In genomic region chr2:85763831-85764230, GRCh38 we compare ENCODE assay signal across 27 cellular contexts. TPM values are rescaled to one million over a fixed set of nuclear protein-coding genes. Genes with fewer than 3 reads are reported as not detected.
A peak's percentile ranks its signal among the peaks of the same experiment; 100 is the strongest.
DNase-seq lines count a peak whose midpoint lies in the region; ATAC-seq, FAIRE-seq and TF ChIP-seq lines count a peak whose summit lies in the region.
"Had no signal": no experiment of that assay in that cellular context is flagged by ENCODE, and none has a peak within 500 bp of the region (broad histone marks: within the 10 kb centered on the region; RNA-seq: fewer than 3 reads in every experiment).

No MANE protein-coding gene starts in this region.

- DNase-seq in Right ventricle myocardium superior, result peak; percentile 47
- DNase-seq in Right ventricle myocardium inferior (ENCODE audit: missing footprints), result no peak
- peak; percentile 64 for DNase-seq in NCI-H82 treated with DMSO at 0.1 percent for 48 hours (lab: John Stamatoyannopoulos, UW; ENCODE audit: unreplicated experiment)
- DNase-seq in HepG2 (ENCODE audit: low spot score), result no peak
- no peak for DNase-seq in type B pancreatic cell (ENCODE audit: extremely low spot score, unreplicated experiment)
- DNase-seq in stomach, result no peak
- DNase-seq in DMS153 treated with DMSO at 0.1 percent for 48 hours (lab: John Stamatoyannopoulos, UW; ENCODE audit: unreplicated experiment), result no peak
- DNase-seq: ACHN; activated CD4-positive, alpha-beta memory T cell treated with anti-CD3 and anti-CD28 coated beads, Interleukin-2, amount 10 ng/mL, durations not matched to agents 7 days and 5 days; activated CD4-positive, CD25-positive, alpha-beta regulatory T cell treated with anti-CD3 and anti-CD28 coated beads, Interleukin-2, amount 50 U/mL, for 72 hours; activated CD8-positive, alpha-beta memory T cell treated with anti-CD3 and anti-CD28 coated beads, Interleukin-2, amount 50 U/mL, for 48 hours; activated naive CD4-positive, alpha-beta T cell treated with anti-CD3 and anti-CD28 coated beads, Interleukin-2, amount 50 U/mL, for 16 hours; BE2C; effector CD8-positive, alpha-beta T cell; erythroblast; KG1; MM.1S; NCI-H1436; NCI-H526 treated with DMSO at 0.1 percent for 48 hours; T-cell had no signal

- peak overlapping the region; percentile 55 for H3K4me3 Mint-ChIP-seq in type B pancreatic cell
- H3K4me3 Mint-ChIP-seq: activated CD4-positive, alpha-beta memory T cell treated with anti-CD3 and anti-CD28 coated beads, Interleukin-2, amount 10 ng/mL, durations not matched to agents 7 days and 5 days; stimulated activated naive CD8-positive, alpha-beta T cell treated with anti-CD3 and anti-CD28 coated beads, Interleukin-15, Interleukin-2, amounts not matched to agents 100 ng/mL and 50 ng/mL, for 24 hours; T-cell had no signal

- no peak overlapping the region for H3K9ac ChIP-seq in HepG2 (ENCODE audit: insufficient read depth, low read depth, low read length)

- H3K9me3 ChIP-seq in HepG2 (ENCODE audit: low read length) (no peaks in the 10 kb centered on the region), stomach (no peaks in the 10 kb centered on the region)
- H3K9me3 ChIP-seq: BE2C, heart left ventricle, SJSA1 had no signal

- H2AFZ ChIP-seq in HepG2 (ENCODE audit: low read length), result no peak overlapping the region

- H3K27ac ChIP-seq in HepG2 (ENCODE audit: extremely low read length, insufficient read depth, low read length) (no peak overlapping the region), stomach (no peak overlapping the region)
- H3K27ac ChIP-seq: heart left ventricle, SJSA1 had no signal

- POLR2A ChIA-PET in HepG2 (lab: Yijun Ruan, JAX), result interaction anchor here (1.2 kb wide), 1 partner anchor 21 kb away, joined by 4 read pairs; no protein-coding TSS in a partner anchor

- H3K27ac Mint-ChIP-seq in type B pancreatic cell, result peak overlapping the region; percentile 25
- H3K27ac Mint-ChIP-seq: activated CD4-positive, alpha-beta memory T cell treated with anti-CD3 and anti-CD28 coated beads, Interleukin-2, amount 10 ng/mL, durations not matched to agents 7 days and 5 days; stimulated activated naive CD8-positive, alpha-beta T cell treated with anti-CD3 and anti-CD28 coated beads, Interleukin-15, Interleukin-2, amounts not matched to agents 100 ng/mL and 50 ng/mL, for 24 hours had no signal

- no peak for TF ChIP-seq POLR2A in HepG2 (IDR thresholded peaks at IDR 0.05; ENCODE audit: insufficient read depth in 1 of 2, low read depth in 2 of 2, low read length in 2 of 2)
- TF ChIP-seq POLR2A in stomach (IDR thresholded peaks at IDR 0.05), result no peak

- peaks cover 16% of the 10 kb centered on the region for H3K27me3 Mint-ChIP-seq in type B pancreatic cell

- in situ Hi-C loops in HepG2 (cut with HindIII; ENCODE audit: extremely low pct_ligation_motif_present, low pct_unique_long_range_greater_than_20kb), result no loop called here

- no peaks in the 10 kb centered on the region for H3K9me3 Mint-ChIP-seq in type B pancreatic cell
- H3K9me3 Mint-ChIP-seq: activated CD4-positive, alpha-beta memory T cell treated with anti-CD3 and anti-CD28 coated beads, Interleukin-2, amount 10 ng/mL, durations not matched to agents 7 days and 5 days; stimulated activated naive CD8-positive, alpha-beta T cell treated with anti-CD3 and anti-CD28 coated beads, Interleukin-15, Interleukin-2, amounts not matched to agents 100 ng/mL and 50 ng/mL, for 24 hours; T-cell had no signal

- no TSS peak for BruUV-seq in HepG2 (replicated peaks; lab: Mats Ljungman, UMichigan)

- no peaks in the 10 kb centered on the region for H3K79me2 ChIP-seq in HepG2 (ENCODE audit: insufficient read depth, low read length)

- CTCF ChIA-PET in HepG2 (lab: Yijun Ruan, JAX; ENCODE audit: low intra/inter-chr PET ratio, low total read pairs), result no interaction called here

- FAIRE-seq in HepG2 (lab: Jason Lieb, UNC), result no peak
- FAIRE-seq: colon, GM18507, TTC549 had no signal

- H3K36me3 Mint-ChIP-seq in type B pancreatic cell, result no peaks in the 10 kb centered on the region
- H3K36me3 Mint-ChIP-seq: T-cell had no signal

- H3K4me3 ChIP-seq in HepG2 (replicated peaks in 1 of 3; ENCODE audit: insufficient read depth in 1 of 3, low read depth in 2 of 3, low read length in 3 of 3) (no peak overlapping the region), stomach (no peak overlapping the region)
- H3K4me3 ChIP-seq: heart left ventricle, SJSA1 had no signal

- intact Hi-C loops in Right ventricle myocardium superior (cut with DNase I), result no loop called here
- intact Hi-C loops in Right ventricle myocardium inferior (cut with DNase I), result no loop called here
- intact Hi-C loops in HepG2 (cut with micrococcal nuclease; ENCODE audit: unreplicated experiment), result no loop called here
- intact Hi-C loops in stomach (cut with DNase I; ENCODE audit: low total_unique reads), result no loop called here

- no peak for TF ChIP-seq RAD21 in HepG2 (CRISPR knock-in tag; IDR thresholded peaks at IDR 0.05)

- no peak for ATAC-seq in Right ventricle myocardium superior (ENCODE audit: poor library complexity)
- no peak for ATAC-seq in Right ventricle myocardium inferior
- no peak for ATAC-seq in HepG2
- ATAC-seq: HCT116, heart left ventricle, T-cell had no signal

- peaks cover 45% of the 10 kb centered on the region for H3K4me1 Mint-ChIP-seq in type B pancreatic cell (ENCODE audit: unreplicated experiment)

- no peaks in the 10 kb centered on the region for H4K20me1 ChIP-seq in HepG2 (ENCODE audit: insufficient read depth, low read length)

- no peaks in the 10 kb centered on the region for H3K27me3 ChIP-seq in HepG2 (ENCODE audit: control insufficient read depth in 1 of 2, insufficient read depth in 2 of 2, low read length in 2 of 2)
- H3K27me3 ChIP-seq in stomach, result peaks cover 0 to 14% (median 0%) of the 10 kb centered on the region in 3 donors
- H3K27me3 ChIP-seq: BE2C, SJSA1 had no signal

- H3K4me2 ChIP-seq in HepG2 (ENCODE audit: low read depth, low read length), result no peak overlapping the region

- TF ChIP-seq EP300 in HepG2 (IDR thresholded peaks at IDR 0.05; ENCODE audit: low read depth in 2 of 2, low read length in 2 of 2), result no peak
- no peak for TF ChIP-seq EP300 in HepG2 (CRISPR knock-in tag; IDR thresholded peaks at IDR 0.05; ENCODE audit: borderline replicate concordance)
- TF ChIP-seq EP300 in stomach (IDR thresholded peaks at IDR 0.05), result no peak

- no peaks in the 10 kb centered on the region for H3K36me3 ChIP-seq in HepG2 (replicated peaks in 1 of 2; ENCODE audit: control insufficient read depth in 1 of 2, insufficient read depth in 2 of 2, low read length in 2 of 2)
- H3K36me3 ChIP-seq in stomach, result peaks cover 0 to 30% (median 23%) of the 10 kb centered on the region in 4 donors

- H3K4me1 ChIP-seq in HepG2 (ENCODE audit: insufficient read depth, low read length), result peaks cover 56% of the 10 kb centered on the region
- peaks cover 29 to 64% (median 54%) of the 10 kb centered on the region in 4 donors for H3K4me1 ChIP-seq in stomach

- WGBS in HepG2 (ENCODE audit: low lambda C conversion rate), result 85% methylated on average over 15 of the region's 16 CpGs
- WGBS in stomach, 5 donors, result 84 to 88% (median 86%) methylated on average over 6 to 16 of the region's 16 CpGs

- TF ChIP-seq CTCF in HepG2 (CRISPR knock-in tag; IDR thresholded peaks at IDR 0.05) (no peak), type B pancreatic cell (conservative IDR thresholded peaks at IDR 0.05) (no peak), stomach (IDR thresholded peaks at IDR 0.05) (no peak)

RNA-seq across cellular contexts. Expression of gene ATOH8, which starts 10.0 kb away (rescaled TPM):
- 25.8 TPM for total RNA-seq in Right ventricle myocardium superior
- 29.1 TPM for total RNA-seq in Right ventricle myocardium inferior
- total RNA-seq in HepG2 (2016; rRNA removed; fragmentation: Illumina TruSeq; extraction: Trizol), result 0.11 and 0.13 TPM in 2 replicates
- total RNA-seq in HepG2 (2016; cell fraction: cytosol; rRNA removed; fragmentation: Illumina TruSeq; extraction: Trizol; ENCODE audit: low read depth), result 0.10 TPM in 1 of 2 replicates, not detected in the other
- 0.13 and 0.21 TPM in 2 replicates for total RNA-seq in HepG2 (2016; cell fraction: insoluble cytoplasmic fraction; rRNA removed; fragmentation: Illumina TruSeq; extraction: Trizol)
- 0.12 and 0.21 TPM in 2 replicates for total RNA-seq in HepG2 (2016; cell fraction: membrane; rRNA removed; fragmentation: Illumina TruSeq; extraction: Trizol)
- 0.34 and 0.38 TPM in 2 replicates for total RNA-seq in HepG2 (2016; cell fraction: nucleus; rRNA removed; fragmentation: Illumina TruSeq; extraction: Trizol)
- polyA plus RNA-seq in HepG2 (2011; rRNA removed), result 0.22 and 0.61 TPM in 2 replicates
- polyA plus RNA-seq in HepG2 (2011; cell fraction: cytosol; rRNA removed), result 0.23 and 0.62 TPM in 2 replicates
- 0.55 and 0.88 TPM in 2 replicates for polyA plus RNA-seq in HepG2 (2011; cell fraction: nucleus; rRNA removed)
- polyA plus RNA-seq in HepG2 (2012), result 0.13 TPM in 1 of 2 replicates, not detected in the other
- polyA plus RNA-seq in HepG2 (2016; cell fraction: cytosol; fragmentation: Illumina TruSeq; extraction: Trizol; ENCODE audit: low read depth), result not detected in 2 replicates
- polyA plus RNA-seq in HepG2 (2016; cell fraction: insoluble cytoplasmic fraction; fragmentation: Illumina TruSeq; extraction: Trizol; ENCODE audit: low read depth), result 0.11 and 0.14 TPM in 2 replicates
- 0.13 TPM in 1 of 2 replicates, not detected in the other for polyA plus RNA-seq in HepG2 (2016; cell fraction: membrane; fragmentation: Illumina TruSeq; extraction: Trizol; ENCODE audit: low read depth)
- 0.15 and 0.25 TPM in 2 replicates for polyA plus RNA-seq in HepG2 (2016; cell fraction: nucleus; fragmentation: Illumina TruSeq; extraction: Trizol; ENCODE audit: insufficient read depth, low read depth)
- polyA minus RNA-seq in HepG2 (2011; rRNA and poly(A)+ RNA removed; ENCODE audit: low replicate concordance), result 1.6 and 10.7 TPM in 2 replicates
- 0.44 TPM in 1 of 2 replicates, not detected in the other for polyA minus RNA-seq in HepG2 (2011; cell fraction: cytosol; rRNA and poly(A)+ RNA removed)
- polyA minus RNA-seq in HepG2 (2011; cell fraction: nucleus; rRNA and poly(A)+ RNA removed), result 0.62 and 1.4 TPM in 2 replicates
- total RNA-seq in type B pancreatic cell (ENCODE audit: low replicate concordance), result 1.8 and 13.7 TPM in 2 replicates
- total RNA-seq in stomach, result 10 to 100 TPM in 2 of 5 donors, 1 to 10 TPM in 3; 2.3 to 23.2 (median 9.7) TPM
- polyA plus RNA-seq in stomach, result 10 to 100 TPM; 11.3 to 20.0 (median 15.3) TPM

Comparison
In these comparisons a context has a peak if more than half of its experiments do, and no peak if none do; other contexts are left out.
1. DNase-seq: peak in Right ventricle myocardium superior (single experiment) and NCI-H82 treated with DMSO at 0.1 percent for 48 hours (single experiment); none in Right ventricle myocardium inferior (single experiment), HepG2 (single experiment), type B pancreatic cell (single experiment), stomach (single experiment) and DMS153 treated with DMSO at 0.1 percent for 48 hours (single experiment).